Comparison of ENCODE assay signal across 20 cellular contexts in genomic region chr16:11182381-11182780, GRCh38.
DNase-seq lines count a peak whose midpoint lies in the region; ATAC-seq, FAIRE-seq and TF ChIP-seq lines count a peak whose summit lies in the region.
"Had no signal": no experiment of that assay in that cellular context is flagged by ENCODE, and none has a peak within 500 bp of the region (broad histone marks: within the 10 kb centered on the region; RNA-seq: fewer than 3 reads in every experiment).

No MANE protein-coding gene starts in this region.

- H3K36me3 Mint-ChIP-seq in WTC11: no peaks in the 10 kb centered on the region

- no peaks in the 10 kb centered on the region for H3K9me3 ChIP-seq in HepG2 (ENCODE audit: low read length)
- no peaks in the 10 kb centered on the region for H3K9me3 ChIP-seq in right lobe of liver
- H3K9me3 ChIP-seq in H1 (ENCODE audit: insufficient read depth in 2 of 2, low read depth in 1 of 2, low read length in 1 of 2): no peaks in the 10 kb centered on the region
- H3K9me3 ChIP-seq in upper lobe of right lung: no peaks in the 10 kb centered on the region
- H3K9me3 ChIP-seq: adrenal gland had no signal

- BruUV-seq in HepG2 (replicated peaks; lab: Mats Ljungman, UMichigan): no TSS peak

- H2BK120ac ChIP-seq in H1 (replicated peaks; ENCODE audit: low read depth, low read length): no peak overlapping the region

- no peak overlapping the region for H4K5ac ChIP-seq in H1 (ENCODE audit: insufficient read length, low read depth, low read length)

- TF ChIP-seq POLR2A in HepG2 (IDR thresholded peaks at IDR 0.05; ENCODE audit: insufficient read depth in 1 of 2, low read depth in 2 of 2, low read length in 2 of 2): no peak
- no peak for TF ChIP-seq POLR2A in right lobe of liver (IDR thresholded peaks at IDR 0.05)
- TF ChIP-seq POLR2A in H1 (IDR thresholded peaks at IDR 0.05; ENCODE audit: control extremely low read depth in 1 of 2, low read depth in 2 of 2, low read length in 2 of 2): no peak

- TF ChIP-seq EP300 in HepG2 (IDR thresholded peaks at IDR 0.05; ENCODE audit: low read depth in 2 of 2, low read length in 2 of 2) (no peak), HepG2 (CRISPR knock-in tag; IDR thresholded peaks at IDR 0.05; ENCODE audit: borderline replicate concordance) (no peak), H1 (IDR thresholded peaks at IDR 0.05; ENCODE audit: borderline replicate concordance in 1 of 2, low read depth in 2 of 2, low read length in 2 of 2) (no peak)

- H2BK12ac ChIP-seq in H1 (ENCODE audit: low read depth, low read length): peak overlapping the region; percentile 27; the same call in 1 of the 2 replicates

- H3K27ac ChIP-seq in HepG2 (ENCODE audit: extremely low read length, insufficient read depth, low read length): no peak overlapping the region
- no peak overlapping the region for H3K27ac ChIP-seq in right lobe of liver
- H3K27ac ChIP-seq in H1 (ENCODE audit: low read depth, low read length): no peak overlapping the region
- no peak overlapping the region for H3K27ac ChIP-seq in upper lobe of right lung
- H3K27ac ChIP-seq: adrenal gland, foreskin keratinocyte had no signal

- no peak overlapping the region for H3K14ac ChIP-seq in H1 (ENCODE audit: insufficient read length)

- 86% methylated on average over 14 of the region's 14 CpGs for WGBS in HepG2 (ENCODE audit: low lambda C conversion rate)
- 80% methylated on average over 6 of the region's 14 CpGs for WGBS in right lobe of liver (ENCODE audit: insufficient coverage, low coverage, low lambda C conversion rate, missing lambda C conversion rate)
- WGBS in H1 (ENCODE audit: extremely low coverage in 1 of 2, insufficient coverage in 1 of 2, insufficient read length in 1 of 2, insufficient replicate concordance in 2 of 2, low coverage in 1 of 2, low lambda C conversion rate in 2 of 2, missing lambda C conversion rate in 1 of 2), 2 experiments: 74% methylated on average over 14 of the region's 14 CpGs; no CpG with 5 or more reads in 1 of the 2 experiments

- H4K91ac ChIP-seq in H1 (replicated peaks; ENCODE audit: insufficient read length, low read length): no peak overlapping the region

- H3K36me3 ChIP-seq in HepG2 (replicated peaks in 1 of 2; ENCODE audit: control insufficient read depth in 1 of 2, insufficient read depth in 2 of 2, low read length in 2 of 2) (no peaks in the 10 kb centered on the region), right lobe of liver (no peaks in the 10 kb centered on the region), H1 (ENCODE audit: control insufficient read depth in 2 of 4, insufficient read depth in 4 of 4, low read length in 3 of 4) (0 out of 8 replicates have a peak, but pooled peaks cover 0 to 2% (median 0%) of the 10 kb centered on the region in 4 experiments), upper lobe of right lung (peaks cover 19% of the 10 kb centered on the region)

- H3K79me2 ChIP-seq in HepG2 (ENCODE audit: insufficient read depth, low read length) (no peaks in the 10 kb centered on the region), H1 (ENCODE audit: control insufficient read depth in 1 of 2, insufficient read depth in 2 of 2, low read length in 2 of 2) (no peaks in the 10 kb centered on the region)

- in situ Hi-C loops in HepG2 (cut with HindIII; ENCODE audit: extremely low pct_ligation_motif_present, low pct_unique_long_range_greater_than_20kb): no loop called here

- H2AFZ ChIP-seq in HepG2 (ENCODE audit: low read length) (no peak overlapping the region), H1 (ENCODE audit: low read length) (no peak overlapping the region)

- DNase-seq in HepG2 (ENCODE audit: low spot score): no peak
- DNase-seq in right lobe of liver: no peak
- DNase-seq in WTC11 (ENCODE audit: low spot score): no peak
- DNase-seq in H1 (ENCODE audit: low read depth in 1 of 2, low spot score in 2 of 2): peak in 1 of 2 experiments; percentile 55
- peak; percentile 76 for DNase-seq in upper lobe of right lung
- no peak for DNase-seq in LoVo (ENCODE audit: low spot score)
- DNase-seq: CD4-positive, alpha-beta T cell; DMS153; hippocampal formation; islet precursor cell; NCI-H1417 treated with DMSO at 0.1 percent for 48 hours; NCI-H774; PC-3; SIG-M5 had no signal

- TF ChIP-seq RAD21 in HepG2 (CRISPR knock-in tag; IDR thresholded peaks at IDR 0.05): no peak
- TF ChIP-seq RAD21 in H1 (IDR thresholded peaks at IDR 0.05 in 1 of 2, conservative IDR thresholded peaks at IDR 0.05 in 1 of 2; ENCODE audit: low read depth in 2 of 2, low read length in 2 of 2): no peak

- peak overlapping the region; percentile 49; the same call in 1 of the 2 replicates for H3K27ac Mint-ChIP-seq in WTC11
- H3K27ac Mint-ChIP-seq: CD4-positive, alpha-beta T cell had no signal

- ATAC-seq in HepG2 (no peak), right lobe of liver (no peak), WTC11 (peak; percentile 10; the same call in 1 of the 2 replicates), upper lobe of right lung (peak; percentile 65), GM18909 (IDR thresholded peaks at IDR 0.05; ENCODE audit: poor library complexity, unreplicated experiment) (no peak), HG03520 (IDR thresholded peaks at IDR 0.05; ENCODE audit: unreplicated experiment) (no peak)
- ATAC-seq: PC-3 had no signal

- H2BK5ac ChIP-seq in H1 (ENCODE audit: low read depth, low read length): no peak overlapping the region

- no peaks in the 10 kb centered on the region; the same call in 1 of the 2 replicates for H3K79me1 ChIP-seq in H1 (ENCODE audit: low read depth, low read length)

- H3K23me2 ChIP-seq in H1 (ENCODE audit: low read depth, low read length): no peaks in the 10 kb centered on the region

- H4K20me1 ChIP-seq in HepG2 (ENCODE audit: insufficient read depth, low read length) (no peaks in the 10 kb centered on the region; the same call in 1 of the 2 replicates), H1 (replicated peaks in 1 of 2; ENCODE audit: control insufficient read depth in 1 of 2, insufficient read depth in 2 of 2, low read length in 2 of 2) (no peaks in the 10 kb centered on the region)

- H3K18ac ChIP-seq in H1 (ENCODE audit: extremely low read depth, low read length): no peak overlapping the region

- H3K9me3 Mint-ChIP-seq in WTC11: no peaks in the 10 kb centered on the region
- H3K9me3 Mint-ChIP-seq: CD4-positive, alpha-beta T cell; naive B cell had no signal

- CTCF ChIA-PET in HepG2 (lab: Yijun Ruan, JAX; ENCODE audit: low intra/inter-chr PET ratio, low total read pairs): no interaction called here
- CTCF ChIA-PET in WTC11 (lab: Charles Lee): interaction anchor here (1.2 to 2.2 kb wide), 4 partner anchors 20 to 214 kb away, joined by 3 to 11 read pairs (median 4); no protein-coding TSS in a partner anchor
- CTCF ChIA-PET in H1 (lab: Charles Lee; ENCODE audit: partially characterized antibody): interaction anchor here (0.9 to 6.1 kb wide), 8 partner anchors 14 to 176 kb away, joined by 3 to 31 read pairs (median 3); partner anchors contain the start of gene SOCS1

- H3K4me1 ChIP-seq in HepG2 (ENCODE audit: insufficient read depth, low read length) (peaks cover 7% of the 10 kb centered on the region), right lobe of liver (no peaks in the 10 kb centered on the region), H1 (replicated peaks in 1 of 4; ENCODE audit: control insufficient read depth in 3 of 4, insufficient read depth in 4 of 4, low read length in 3 of 4) (peaks cover 3 to 17% (median 10%) of the 10 kb centered on the region in 4 experiments), upper lobe of right lung (peaks cover 3% of the 10 kb centered on the region)
- H3K4me1 ChIP-seq: adrenal gland had no signal

- peaks cover 2 to 8% of the 10 kb centered on the region in 2 experiments; a peak in 4 of 5 replicates for H3K27me3 ChIP-seq in HepG2 (ENCODE audit: control insufficient read depth in 1 of 2, insufficient read depth in 2 of 2, low read length in 2 of 2)
- no peaks in the 10 kb centered on the region for H3K27me3 ChIP-seq in right lobe of liver
- H3K27me3 ChIP-seq in H1 (replicated peaks in 1 of 4; ENCODE audit: control insufficient read depth in 3 of 4, extremely low read depth in 1 of 4, insufficient read depth in 3 of 4, low read length in 3 of 4): no peaks in the 10 kb centered on the region
- no peaks in the 10 kb centered on the region for H3K27me3 ChIP-seq in upper lobe of right lung
- H3K27me3 ChIP-seq: adrenal gland, foreskin keratinocyte had no signal

- peak overlapping the region; percentile 26; the same call in 1 of the 2 replicates for H2AK5ac ChIP-seq in H1 (ENCODE audit: low read depth, low read length)

- 0 out of 2 replicates have a peak overlapping the region, but pooled peaks have one; percentile 29 for H2BK15ac ChIP-seq in H1 (ENCODE audit: low read length)

- H3K27me3 Mint-ChIP-seq in WTC11 (ENCODE audit: low read depth): no peaks in the 10 kb centered on the region
- H3K27me3 Mint-ChIP-seq: CD4-positive, alpha-beta T cell; naive B cell had no signal

- intact Hi-C loops in HepG2 (cut with micrococcal nuclease; ENCODE audit: unreplicated experiment) (no loop called here), right lobe of liver (cut with DNase I) (no loop called here), upper lobe of right lung (cut with DNase I) (no loop called here)

- no peak overlapping the region for H3K4ac ChIP-seq in H1 (replicated peaks; ENCODE audit: insufficient read length, low read depth, low read length)

- peaks cover 25% of the 10 kb centered on the region for H3K4me1 Mint-ChIP-seq in WTC11

- H3K23ac ChIP-seq in H1 (ENCODE audit: insufficient read length): no peak overlapping the region

- H3K4me2 ChIP-seq in HepG2 (ENCODE audit: low read depth, low read length): no peak overlapping the region
- peak overlapping the region in 1 of 2 experiments; percentile 12; a peak in 1 of 4 replicates for H3K4me2 ChIP-seq in H1 (ENCODE audit: insufficient read depth in 1 of 2, low read depth in 2 of 2, low read length in 2 of 2)

- peak; percentile 56 for FAIRE-seq in HepG2 (lab: Jason Lieb, UNC)
- FAIRE-seq in H1 (lab: Jason Lieb, UNC): no peak
- FAIRE-seq: bronchial epithelial cell had no signal

- no peak for TF ChIP-seq CTCF in HepG2 (CRISPR knock-in tag; IDR thresholded peaks at IDR 0.05)
- no peak for TF ChIP-seq CTCF in right lobe of liver (IDR thresholded peaks at IDR 0.05)
- TF ChIP-seq CTCF in WTC11 (IDR thresholded peaks at IDR 0.05): no peak
- TF ChIP-seq CTCF in H1 (IDR thresholded peaks at IDR 0.05; ENCODE audit: control extremely low read depth in 1 of 3, insufficient read depth in 1 of 3, low read depth in 1 of 3, low read length in 3 of 3): no peak
- TF ChIP-seq CTCF in upper lobe of right lung (IDR thresholded peaks at IDR 0.05): no peak

- no peak overlapping the region for H3K56ac ChIP-seq in H1 (replicated peaks; ENCODE audit: insufficient read length, low read depth, low read length)

- H3K9ac ChIP-seq in HepG2 (ENCODE audit: insufficient read depth, low read depth, low read length): no peak overlapping the region
- H3K9ac ChIP-seq in H1 (replicated peaks in 1 of 4; ENCODE audit: extremely low read depth in 1 of 4, low read depth in 3 of 4, low read length in 3 of 4): no peak overlapping the region

- H3K4me3 ChIP-seq in HepG2 (replicated peaks in 1 of 3; ENCODE audit: insufficient read depth in 1 of 3, low read depth in 2 of 3, low read length in 3 of 3): no peak overlapping the region
- no peak overlapping the region for H3K4me3 ChIP-seq in right lobe of liver
- H3K4me3 ChIP-seq in H1 (ENCODE audit: extremely low read depth in 1 of 4, insufficient read depth in 2 of 4, low read depth in 3 of 4, low read length in 4 of 4): no peak overlapping the region
- H3K4me3 ChIP-seq in upper lobe of right lung: no peak overlapping the region
- H3K4me3 ChIP-seq: adrenal gland had no signal

- H4K8ac ChIP-seq in H1 (ENCODE audit: extremely low read depth, insufficient read depth, low read length): no peak overlapping the region

- H3K4me3 Mint-ChIP-seq in WTC11: no peak overlapping the region
- H3K4me3 Mint-ChIP-seq: CD4-positive, alpha-beta T cell had no signal

- POLR2A ChIA-PET in HepG2 (lab: Yijun Ruan, JAX) (no interaction called here), WTC11 (lab: Charles Lee) (no interaction called here), H1 (lab: Charles Lee; ENCODE audit: partially characterized antibody) (no interaction called here)

- H2BK20ac ChIP-seq in H1 (ENCODE audit: low read length): no peak overlapping the region

Comparison
In these comparisons a context has a peak if more than half of its experiments do, and no peak if none do; other contexts are left out.
1. ATAC-seq: peak in WTC11 (single experiment) and upper lobe of right lung (single experiment); none in HepG2 (single experiment), right lobe of liver (0 of 4), GM18909 (single experiment) and HG03520 (single experiment).
2. Of the 50 proteins assayed by ChIP-seq in both HepG2 and WTC11: peak only in HepG2: none; only in WTC11: TP53 and ZNF281; in both: none; in neither: 48.